Comparison of ENCODE assay signal across 1 cellular context in genomic region chr12:11565752-11566151, GRCh38.
A peak's percentile ranks its signal among the peaks of the same experiment; 100 is the strongest.
TF ChIP-seq lines count a peak whose summit lies in the region.

No MANE protein-coding gene starts in this region.

TF ChIP-seq in GM12878, 131 proteins besides CTCF, POLR2A, EP300 and RAD21 (continued from another document):
- TF ChIP-seq, protein P1, sequence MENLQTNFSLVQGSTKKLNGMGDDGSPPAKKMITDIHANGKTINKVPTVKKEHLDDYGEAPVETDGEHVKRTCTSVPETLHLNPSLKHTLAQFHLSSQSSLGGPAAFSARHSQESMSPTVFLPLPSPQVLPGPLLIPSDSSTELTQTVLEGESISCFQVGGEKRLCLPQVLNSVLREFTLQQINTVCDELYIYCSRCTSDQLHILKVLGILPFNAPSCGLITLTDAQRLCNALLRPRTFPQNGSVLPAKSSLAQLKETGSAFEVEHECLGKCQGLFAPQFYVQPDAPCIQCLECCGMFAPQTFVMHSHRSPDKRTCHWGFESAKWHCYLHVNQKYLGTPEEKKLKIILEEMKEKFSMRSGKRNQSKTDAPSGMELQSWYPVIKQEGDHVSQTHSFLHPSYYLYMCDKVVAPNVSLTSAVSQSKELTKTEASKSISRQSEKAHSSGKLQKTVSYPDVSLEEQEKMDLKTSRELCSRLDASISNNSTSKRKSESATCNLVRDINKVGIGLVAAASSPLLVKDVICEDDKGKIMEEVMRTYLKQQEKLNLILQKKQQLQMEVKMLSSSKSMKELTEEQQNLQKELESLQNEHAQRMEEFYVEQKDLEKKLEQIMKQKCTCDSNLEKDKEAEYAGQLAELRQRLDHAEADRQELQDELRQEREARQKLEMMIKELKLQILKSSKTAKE (IDR thresholded peaks at IDR 0.05; ENCODE audit: low read depth, poor library complexity, severe bottlenecking) = peak; percentile 9
- TF ChIP-seq IKZF1 (conservative IDR thresholded peaks at IDR 0.05) (0 out of 2 replicates have a peak, but pooled peaks have one; percentile 3), TAF1 (IDR thresholded peaks at IDR 0.05; ENCODE audit: borderline replicate concordance, low read depth, low read length) (0 out of 2 replicates have a peak, but pooled peaks have one; percentile 34)
TF ChIP-seq in GM12878: peak in this region for 28.
